In the genomic region with DNA sequence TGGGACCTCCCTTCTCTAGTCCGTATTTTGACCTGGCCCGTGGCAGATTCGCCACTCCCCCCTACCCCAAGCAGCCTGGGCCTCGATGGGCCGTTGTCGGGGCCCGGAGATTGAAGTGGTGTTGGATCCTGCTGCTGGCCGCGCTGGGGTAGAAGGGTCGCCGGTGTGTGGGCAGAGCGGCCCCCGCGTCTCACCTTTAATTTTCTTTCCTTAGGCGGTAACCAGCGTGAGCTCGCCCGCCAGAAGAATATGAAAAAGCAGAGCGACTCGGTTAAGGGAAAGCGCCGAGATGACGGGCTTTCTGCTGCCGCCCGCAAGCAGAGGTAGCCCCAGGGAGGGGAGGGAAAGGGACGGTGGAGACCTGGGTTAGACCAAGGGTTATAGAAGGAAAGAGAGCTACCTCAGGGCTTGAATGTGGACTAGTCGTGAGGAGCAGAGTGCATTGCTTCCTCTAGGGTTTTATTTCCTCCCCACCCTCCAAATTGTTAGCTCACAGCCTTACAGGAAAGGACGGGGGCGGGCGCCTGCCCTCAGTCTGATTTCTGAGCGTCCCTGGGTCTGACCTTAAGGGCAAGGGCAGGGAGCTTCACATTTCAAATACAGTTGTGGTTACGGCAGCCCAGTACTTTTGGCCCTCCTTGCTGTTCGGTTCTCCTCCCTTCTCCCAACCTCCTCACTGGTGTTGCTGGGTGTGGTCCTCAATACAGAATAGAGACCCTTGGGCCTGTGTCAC, we compare ENCODE assay signal across 2 cellular contexts.
TF ChIP-seq lines count a peak whose summit lies in the region.

No MANE protein-coding gene starts in this region.

TF ChIP-seq in GM12891, 5 proteins besides CTCF, POLR2A, EP300 and RAD21:
- TF ChIP-seq POU2F2 (IDR thresholded peaks at IDR 0.05; ENCODE audit: low read depth, low read length) = no peak
- no peak; the same call in 1 of the 2 replicates for TF ChIP-seq TAF1 (IDR thresholded peaks at IDR 0.05; ENCODE audit: low read depth, low read length)
- no peak for TF ChIP-seq SPI1 (IDR thresholded peaks at IDR 0.05; ENCODE audit: low read depth, low read length)
- TF ChIP-seq PAX5 (IDR thresholded peaks at IDR 0.05; ENCODE audit: insufficient read depth, low read length, severe bottlenecking) = no peak
- no peak; the same call in 1 of the 2 replicates for TF ChIP-seq POLR2AphosphoS5 (IDR thresholded peaks at IDR 0.05; ENCODE audit: low read depth, low read length)

TF ChIP-seq in K562, 482 proteins besides CTCF, POLR2A, EP300 and RAD21 (continues in another document):
- peak; percentile 19 for TF ChIP-seq CHD1 (IDR thresholded peaks at IDR 0.05; ENCODE audit: low read length)
- TF ChIP-seq TEAD4 (IDR thresholded peaks at IDR 0.05; ENCODE audit: low read length) = 0 out of 2 replicates have a peak, but pooled peaks have one; percentile 26
- no peak for TF ChIP-seq TEAD4 (CRISPR knock-in tag; IDR thresholded peaks at IDR 0.05; ENCODE audit: borderline replicate concordance)
- TF ChIP-seq PTBP1 (IDR thresholded peaks at IDR 0.05; ENCODE audit: low read depth, low read length) = 0 out of 2 replicates have a peak, but pooled peaks have one; percentile 14
- no peak for TF ChIP-seq SIX5 (IDR thresholded peaks at IDR 0.05; ENCODE audit: borderline replicate concordance in 1 of 2, insufficient read depth in 1 of 2, low read depth in 1 of 2, low read length in 2 of 2)
- no peak for TF ChIP-seq TAF9B (IDR thresholded peaks at IDR 0.05; ENCODE audit: partially characterized antibody)
- TF ChIP-seq, protein P1, sequence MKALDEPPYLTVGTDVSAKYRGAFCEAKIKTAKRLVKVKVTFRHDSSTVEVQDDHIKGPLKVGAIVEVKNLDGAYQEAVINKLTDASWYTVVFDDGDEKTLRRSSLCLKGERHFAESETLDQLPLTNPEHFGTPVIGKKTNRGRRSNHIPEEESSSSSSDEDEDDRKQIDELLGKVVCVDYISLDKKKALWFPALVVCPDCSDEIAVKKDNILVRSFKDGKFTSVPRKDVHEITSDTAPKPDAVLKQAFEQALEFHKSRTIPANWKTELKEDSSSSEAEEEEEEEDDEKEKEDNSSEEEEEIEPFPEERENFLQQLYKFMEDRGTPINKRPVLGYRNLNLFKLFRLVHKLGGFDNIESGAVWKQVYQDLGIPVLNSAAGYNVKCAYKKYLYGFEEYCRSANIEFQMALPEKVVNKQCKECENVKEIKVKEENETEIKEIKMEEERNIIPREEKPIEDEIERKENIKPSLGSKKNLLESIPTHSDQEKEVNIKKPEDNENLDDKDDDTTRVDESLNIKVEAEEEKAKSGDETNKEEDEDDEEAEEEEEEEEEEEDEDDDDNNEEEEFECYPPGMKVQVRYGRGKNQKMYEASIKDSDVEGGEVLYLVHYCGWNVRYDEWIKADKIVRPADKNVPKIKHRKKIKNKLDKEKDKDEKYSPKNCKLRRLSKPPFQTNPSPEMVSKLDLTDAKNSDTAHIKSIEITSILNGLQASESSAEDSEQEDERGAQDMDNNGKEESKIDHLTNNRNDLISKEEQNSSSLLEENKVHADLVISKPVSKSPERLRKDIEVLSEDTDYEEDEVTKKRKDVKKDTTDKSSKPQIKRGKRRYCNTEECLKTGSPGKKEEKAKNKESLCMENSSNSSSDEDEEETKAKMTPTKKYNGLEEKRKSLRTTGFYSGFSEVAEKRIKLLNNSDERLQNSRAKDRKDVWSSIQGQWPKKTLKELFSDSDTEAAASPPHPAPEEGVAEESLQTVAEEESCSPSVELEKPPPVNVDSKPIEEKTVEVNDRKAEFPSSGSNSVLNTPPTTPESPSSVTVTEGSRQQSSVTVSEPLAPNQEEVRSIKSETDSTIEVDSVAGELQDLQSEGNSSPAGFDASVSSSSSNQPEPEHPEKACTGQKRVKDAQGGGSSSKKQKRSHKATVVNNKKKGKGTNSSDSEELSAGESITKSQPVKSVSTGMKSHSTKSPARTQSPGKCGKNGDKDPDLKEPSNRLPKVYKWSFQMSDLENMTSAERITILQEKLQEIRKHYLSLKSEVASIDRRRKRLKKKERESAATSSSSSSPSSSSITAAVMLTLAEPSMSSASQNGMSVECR (CRISPR knock-in tag; IDR thresholded peaks at IDR 0.05) = 0 out of 2 replicates have a peak, but pooled peaks have one; percentile 11
- TF ChIP-seq, protein P2, sequence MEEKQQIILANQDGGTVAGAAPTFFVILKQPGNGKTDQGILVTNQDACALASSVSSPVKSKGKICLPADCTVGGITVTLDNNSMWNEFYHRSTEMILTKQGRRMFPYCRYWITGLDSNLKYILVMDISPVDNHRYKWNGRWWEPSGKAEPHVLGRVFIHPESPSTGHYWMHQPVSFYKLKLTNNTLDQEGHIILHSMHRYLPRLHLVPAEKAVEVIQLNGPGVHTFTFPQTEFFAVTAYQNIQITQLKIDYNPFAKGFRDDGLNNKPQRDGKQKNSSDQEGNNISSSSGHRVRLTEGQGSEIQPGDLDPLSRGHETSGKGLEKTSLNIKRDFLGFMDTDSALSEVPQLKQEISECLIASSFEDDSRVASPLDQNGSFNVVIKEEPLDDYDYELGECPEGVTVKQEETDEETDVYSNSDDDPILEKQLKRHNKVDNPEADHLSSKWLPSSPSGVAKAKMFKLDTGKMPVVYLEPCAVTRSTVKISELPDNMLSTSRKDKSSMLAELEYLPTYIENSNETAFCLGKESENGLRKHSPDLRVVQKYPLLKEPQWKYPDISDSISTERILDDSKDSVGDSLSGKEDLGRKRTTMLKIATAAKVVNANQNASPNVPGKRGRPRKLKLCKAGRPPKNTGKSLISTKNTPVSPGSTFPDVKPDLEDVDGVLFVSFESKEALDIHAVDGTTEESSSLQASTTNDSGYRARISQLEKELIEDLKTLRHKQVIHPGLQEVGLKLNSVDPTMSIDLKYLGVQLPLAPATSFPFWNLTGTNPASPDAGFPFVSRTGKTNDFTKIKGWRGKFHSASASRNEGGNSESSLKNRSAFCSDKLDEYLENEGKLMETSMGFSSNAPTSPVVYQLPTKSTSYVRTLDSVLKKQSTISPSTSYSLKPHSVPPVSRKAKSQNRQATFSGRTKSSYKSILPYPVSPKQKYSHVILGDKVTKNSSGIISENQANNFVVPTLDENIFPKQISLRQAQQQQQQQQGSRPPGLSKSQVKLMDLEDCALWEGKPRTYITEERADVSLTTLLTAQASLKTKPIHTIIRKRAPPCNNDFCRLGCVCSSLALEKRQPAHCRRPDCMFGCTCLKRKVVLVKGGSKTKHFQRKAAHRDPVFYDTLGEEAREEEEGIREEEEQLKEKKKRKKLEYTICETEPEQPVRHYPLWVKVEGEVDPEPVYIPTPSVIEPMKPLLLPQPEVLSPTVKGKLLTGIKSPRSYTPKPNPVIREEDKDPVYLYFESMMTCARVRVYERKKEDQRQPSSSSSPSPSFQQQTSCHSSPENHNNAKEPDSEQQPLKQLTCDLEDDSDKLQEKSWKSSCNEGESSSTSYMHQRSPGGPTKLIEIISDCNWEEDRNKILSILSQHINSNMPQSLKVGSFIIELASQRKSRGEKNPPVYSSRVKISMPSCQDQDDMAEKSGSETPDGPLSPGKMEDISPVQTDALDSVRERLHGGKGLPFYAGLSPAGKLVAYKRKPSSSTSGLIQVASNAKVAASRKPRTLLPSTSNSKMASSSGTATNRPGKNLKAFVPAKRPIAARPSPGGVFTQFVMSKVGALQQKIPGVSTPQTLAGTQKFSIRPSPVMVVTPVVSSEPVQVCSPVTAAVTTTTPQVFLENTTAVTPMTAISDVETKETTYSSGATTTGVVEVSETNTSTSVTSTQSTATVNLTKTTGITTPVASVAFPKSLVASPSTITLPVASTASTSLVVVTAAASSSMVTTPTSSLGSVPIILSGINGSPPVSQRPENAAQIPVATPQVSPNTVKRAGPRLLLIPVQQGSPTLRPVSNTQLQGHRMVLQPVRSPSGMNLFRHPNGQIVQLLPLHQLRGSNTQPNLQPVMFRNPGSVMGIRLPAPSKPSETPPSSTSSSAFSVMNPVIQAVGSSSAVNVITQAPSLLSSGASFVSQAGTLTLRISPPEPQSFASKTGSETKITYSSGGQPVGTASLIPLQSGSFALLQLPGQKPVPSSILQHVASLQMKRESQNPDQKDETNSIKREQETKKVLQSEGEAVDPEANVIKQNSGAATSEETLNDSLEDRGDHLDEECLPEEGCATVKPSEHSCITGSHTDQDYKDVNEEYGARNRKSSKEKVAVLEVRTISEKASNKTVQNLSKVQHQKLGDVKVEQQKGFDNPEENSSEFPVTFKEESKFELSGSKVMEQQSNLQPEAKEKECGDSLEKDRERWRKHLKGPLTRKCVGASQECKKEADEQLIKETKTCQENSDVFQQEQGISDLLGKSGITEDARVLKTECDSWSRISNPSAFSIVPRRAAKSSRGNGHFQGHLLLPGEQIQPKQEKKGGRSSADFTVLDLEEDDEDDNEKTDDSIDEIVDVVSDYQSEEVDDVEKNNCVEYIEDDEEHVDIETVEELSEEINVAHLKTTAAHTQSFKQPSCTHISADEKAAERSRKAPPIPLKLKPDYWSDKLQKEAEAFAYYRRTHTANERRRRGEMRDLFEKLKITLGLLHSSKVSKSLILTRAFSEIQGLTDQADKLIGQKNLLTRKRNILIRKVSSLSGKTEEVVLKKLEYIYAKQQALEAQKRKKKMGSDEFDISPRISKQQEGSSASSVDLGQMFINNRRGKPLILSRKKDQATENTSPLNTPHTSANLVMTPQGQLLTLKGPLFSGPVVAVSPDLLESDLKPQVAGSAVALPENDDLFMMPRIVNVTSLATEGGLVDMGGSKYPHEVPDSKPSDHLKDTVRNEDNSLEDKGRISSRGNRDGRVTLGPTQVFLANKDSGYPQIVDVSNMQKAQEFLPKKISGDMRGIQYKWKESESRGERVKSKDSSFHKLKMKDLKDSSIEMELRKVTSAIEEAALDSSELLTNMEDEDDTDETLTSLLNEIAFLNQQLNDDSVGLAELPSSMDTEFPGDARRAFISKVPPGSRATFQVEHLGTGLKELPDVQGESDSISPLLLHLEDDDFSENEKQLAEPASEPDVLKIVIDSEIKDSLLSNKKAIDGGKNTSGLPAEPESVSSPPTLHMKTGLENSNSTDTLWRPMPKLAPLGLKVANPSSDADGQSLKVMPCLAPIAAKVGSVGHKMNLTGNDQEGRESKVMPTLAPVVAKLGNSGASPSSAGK (IDR thresholded peaks at IDR 0.05) = no peak
- peak; percentile 85; the same call in 1 of the 2 replicates for TF ChIP-seq KAT7 (CRISPR knock-in tag; IDR thresholded peaks at IDR 0.05; ENCODE audit: borderline replicate concordance)
- TF ChIP-seq ZC3H4 (CRISPR knock-in tag; IDR thresholded peaks at IDR 0.05; ENCODE audit: borderline replicate concordance) = peak; percentile 8; the same call in 1 of the 2 replicates
- TF ChIP-seq NFRKB (IDR thresholded peaks at IDR 0.05; ENCODE audit: low read depth) = peak; percentile 21; the same call in 1 of the 2 replicates
- TF ChIP-seq SRSF3 (IDR thresholded peaks at IDR 0.05; ENCODE audit: insufficient read depth, low read length) = peak; percentile 57; the same call in 1 of the 2 replicates
- TF ChIP-seq ARNT (IDR thresholded peaks at IDR 0.05) = 0 out of 4 replicates have a peak, but pooled peaks of 1 of the 2 experiments have one; percentile 3
- TF ChIP-seq, protein P3, sequence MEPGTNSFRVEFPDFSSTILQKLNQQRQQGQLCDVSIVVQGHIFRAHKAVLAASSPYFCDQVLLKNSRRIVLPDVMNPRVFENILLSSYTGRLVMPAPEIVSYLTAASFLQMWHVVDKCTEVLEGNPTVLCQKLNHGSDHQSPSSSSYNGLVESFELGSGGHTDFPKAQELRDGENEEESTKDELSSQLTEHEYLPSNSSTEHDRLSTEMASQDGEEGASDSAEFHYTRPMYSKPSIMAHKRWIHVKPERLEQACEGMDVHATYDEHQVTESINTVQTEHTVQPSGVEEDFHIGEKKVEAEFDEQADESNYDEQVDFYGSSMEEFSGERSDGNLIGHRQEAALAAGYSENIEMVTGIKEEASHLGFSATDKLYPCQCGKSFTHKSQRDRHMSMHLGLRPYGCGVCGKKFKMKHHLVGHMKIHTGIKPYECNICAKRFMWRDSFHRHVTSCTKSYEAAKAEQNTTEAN (CRISPR knock-in tag; IDR thresholded peaks at IDR 0.05) = 0 out of 2 replicates have a peak, but pooled peaks have one; percentile 45
- TF ChIP-seq RBFOX2 (IDR thresholded peaks at IDR 0.05; ENCODE audit: low read depth, low read length) = peak; percentile 71
- TF ChIP-seq EWSR1 (IDR thresholded peaks at IDR 0.05; ENCODE audit: borderline replicate concordance, low read depth, partially characterized antibody) = no peak
- TF ChIP-seq MED1 (CRISPR knock-in tag; IDR thresholded peaks at IDR 0.05; ENCODE audit: borderline replicate concordance) = 0 out of 2 replicates have a peak, but pooled peaks have one; percentile 6
- no peak for TF ChIP-seq SMAD1 (IDR thresholded peaks at IDR 0.05; ENCODE audit: low read depth, low read length, partially characterized antibody)
- TF ChIP-seq ZNF124 (CRISPR knock-in tag; IDR thresholded peaks at IDR 0.05) = no peak
- TF ChIP-seq, protein P4, sequence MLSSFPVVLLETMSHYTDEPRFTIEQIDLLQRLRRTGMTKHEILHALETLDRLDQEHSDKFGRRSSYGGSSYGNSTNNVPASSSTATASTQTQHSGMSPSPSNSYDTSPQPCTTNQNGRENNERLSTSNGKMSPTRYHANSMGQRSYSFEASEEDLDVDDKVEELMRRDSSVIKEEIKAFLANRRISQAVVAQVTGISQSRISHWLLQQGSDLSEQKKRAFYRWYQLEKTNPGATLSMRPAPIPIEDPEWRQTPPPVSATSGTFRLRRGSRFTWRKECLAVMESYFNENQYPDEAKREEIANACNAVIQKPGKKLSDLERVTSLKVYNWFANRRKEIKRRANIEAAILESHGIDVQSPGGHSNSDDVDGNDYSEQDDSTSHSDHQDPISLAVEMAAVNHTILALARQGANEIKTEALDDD (IDR thresholded peaks at IDR 0.05) = peak; percentile 37; the same call in 1 of the 2 replicates
- peak; percentile 51 for TF ChIP-seq ZNF316 (IDR thresholded peaks at IDR 0.05)
- 0 out of 2 replicates have a peak, but pooled peaks have one; percentile 0 for TF ChIP-seq ZNF143 (CRISPR knock-in tag; IDR thresholded peaks at IDR 0.05)
- TF ChIP-seq BRD4 (IDR thresholded peaks at IDR 0.05) = 0 out of 2 replicates have a peak, but pooled peaks have one; percentile 2
- TF ChIP-seq ZFX (CRISPR knock-in tag; IDR thresholded peaks at IDR 0.05) = peak; percentile 65; the same call in 1 of the 2 replicates
- TF ChIP-seq ZNF324 (CRISPR knock-in tag; IDR thresholded peaks at IDR 0.05) = 0 out of 2 replicates have a peak, but pooled peaks have one; percentile 7
- TF ChIP-seq, protein P5, sequence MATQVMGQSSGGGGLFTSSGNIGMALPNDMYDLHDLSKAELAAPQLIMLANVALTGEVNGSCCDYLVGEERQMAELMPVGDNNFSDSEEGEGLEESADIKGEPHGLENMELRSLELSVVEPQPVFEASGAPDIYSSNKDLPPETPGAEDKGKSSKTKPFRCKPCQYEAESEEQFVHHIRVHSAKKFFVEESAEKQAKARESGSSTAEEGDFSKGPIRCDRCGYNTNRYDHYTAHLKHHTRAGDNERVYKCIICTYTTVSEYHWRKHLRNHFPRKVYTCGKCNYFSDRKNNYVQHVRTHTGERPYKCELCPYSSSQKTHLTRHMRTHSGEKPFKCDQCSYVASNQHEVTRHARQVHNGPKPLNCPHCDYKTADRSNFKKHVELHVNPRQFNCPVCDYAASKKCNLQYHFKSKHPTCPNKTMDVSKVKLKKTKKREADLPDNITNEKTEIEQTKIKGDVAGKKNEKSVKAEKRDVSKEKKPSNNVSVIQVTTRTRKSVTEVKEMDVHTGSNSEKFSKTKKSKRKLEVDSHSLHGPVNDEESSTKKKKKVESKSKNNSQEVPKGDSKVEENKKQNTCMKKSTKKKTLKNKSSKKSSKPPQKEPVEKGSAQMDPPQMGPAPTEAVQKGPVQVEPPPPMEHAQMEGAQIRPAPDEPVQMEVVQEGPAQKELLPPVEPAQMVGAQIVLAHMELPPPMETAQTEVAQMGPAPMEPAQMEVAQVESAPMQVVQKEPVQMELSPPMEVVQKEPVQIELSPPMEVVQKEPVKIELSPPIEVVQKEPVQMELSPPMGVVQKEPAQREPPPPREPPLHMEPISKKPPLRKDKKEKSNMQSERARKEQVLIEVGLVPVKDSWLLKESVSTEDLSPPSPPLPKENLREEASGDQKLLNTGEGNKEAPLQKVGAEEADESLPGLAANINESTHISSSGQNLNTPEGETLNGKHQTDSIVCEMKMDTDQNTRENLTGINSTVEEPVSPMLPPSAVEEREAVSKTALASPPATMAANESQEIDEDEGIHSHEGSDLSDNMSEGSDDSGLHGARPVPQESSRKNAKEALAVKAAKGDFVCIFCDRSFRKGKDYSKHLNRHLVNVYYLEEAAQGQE (CRISPR knock-in tag; IDR thresholded peaks at IDR 0.05; ENCODE audit: low read depth) = no peak
- no peak for TF ChIP-seq SUPT5H (IDR thresholded peaks at IDR 0.05)
- TF ChIP-seq EGR1 (conservative IDR thresholded peaks at IDR 0.05) = peak; percentile 88
